ENCODE assay signal across 13 cellular contexts in the genomic region with DNA sequence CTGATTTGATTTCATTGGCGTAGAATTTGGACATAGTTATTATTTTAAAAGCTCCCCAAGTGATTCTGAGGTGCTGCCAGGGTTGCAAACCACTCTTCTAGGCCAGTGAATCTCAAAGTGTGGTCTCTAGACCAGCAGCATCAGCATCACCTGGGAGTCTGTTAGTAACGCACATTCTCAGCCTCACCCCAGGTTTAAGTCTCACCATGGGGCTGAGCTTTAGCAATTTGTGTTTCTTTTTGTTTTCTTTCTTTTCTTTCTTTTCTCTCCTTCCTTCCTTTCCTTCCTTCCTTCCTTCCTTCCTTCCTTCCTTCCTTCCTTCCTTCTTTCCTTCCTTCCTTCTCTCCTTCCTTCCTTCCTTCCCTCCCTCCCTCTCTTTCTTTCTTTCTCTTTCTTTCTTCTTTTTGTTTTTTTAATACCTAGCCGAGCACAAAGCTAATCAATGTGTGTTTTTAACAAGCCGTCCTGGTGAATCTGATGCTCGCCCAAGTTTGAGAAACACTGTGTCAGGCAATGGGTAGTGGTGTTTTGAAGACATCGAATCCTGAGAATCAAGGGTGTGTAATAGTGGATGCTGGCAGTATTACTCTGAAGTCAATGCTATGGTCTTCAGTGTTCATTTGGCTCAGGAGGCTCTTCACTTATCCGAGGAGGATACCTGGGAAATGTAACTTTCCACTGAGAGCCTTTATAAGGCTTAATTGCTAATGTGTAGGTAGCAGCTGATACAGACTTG.
DNase-seq lines count a peak whose midpoint lies in the region; TF ChIP-seq lines count a peak whose summit lies in the region.
"Had no signal": no experiment of that assay in that cellular context is flagged by ENCODE, and none has a peak within 500 bp of the region (broad histone marks: within the 10 kb centered on the region; RNA-seq: fewer than 3 reads in every experiment).

No MANE protein-coding gene starts in this region.

- 90 to 91% methylated on average over 3 to 4 of the region's 7 CpGs for WGBS in mesodermal cell (ENCODE audit: insufficient coverage in 2 of 2), 2 experiments

- H3K36me3 ChIP-seq in breast epithelium (no peaks in the 10 kb centered on the region), mesodermal cell (ENCODE audit: control insufficient read depth, insufficient read depth, low read length) (no peaks in the 10 kb centered on the region), uterus (no peaks in the 10 kb centered on the region)

- in situ Hi-C loops in G401 (cut with HindIII; ENCODE audit: low sequenced_read_pairs): no loop called here

- no peak for TF ChIP-seq POLR2A in breast epithelium (IDR thresholded peaks at IDR 0.05)
- no peak for TF ChIP-seq POLR2A in uterus (IDR thresholded peaks at IDR 0.05)

- DNase-seq in HL-60 (ENCODE audit: low read depth in 1 of 2, low spot score in 1 of 2) (no peak), breast epithelium (ENCODE audit: low spot score in 2 of 2) (no peak), uterus (no peak), NCI-H1694 treated with DMSO at 0.1 percent for 48 hours (lab: John Stamatoyannopoulos, UW) (no peak), EL (no peak), G401 (ENCODE audit: low spot score) (no peak)
- DNase-seq: activated CD8-positive, alpha-beta memory T cell treated with anti-CD3 and anti-CD28 coated beads for 24 hours; KG1; NCI-H1694; NCI-H774; retina; SHP77 had no signal

- H3K27ac ChIP-seq in HL-60 (replicated peaks) (peak overlapping the region; percentile 57), breast epithelium (peak overlapping the region; percentile 83 to 88), mesodermal cell (ENCODE audit: low read depth, low read length, severe bottlenecking) (peak overlapping the region; percentile 85), uterus (peak overlapping the region; percentile 50 to 54)

- H3K4me1 ChIP-seq in breast epithelium (peaks cover 0 to 5% of the 10 kb centered on the region in 2 donors), mesodermal cell (ENCODE audit: control insufficient read depth, insufficient read depth, low read length, poor library complexity, severe bottlenecking) (peaks cover 21% of the 10 kb centered on the region), uterus (no peaks in the 10 kb centered on the region)

- TF ChIP-seq CTCF in HL-60 (IDR thresholded peaks at IDR 0.05; ENCODE audit: insufficient read depth, low read length) (no peak), breast epithelium (IDR thresholded peaks at IDR 0.05) (no peak), uterus (IDR thresholded peaks at IDR 0.05) (no peak)

- H3K9me3 ChIP-seq in breast epithelium: no peaks in the 10 kb centered on the region
- no peaks in the 10 kb centered on the region for H3K9me3 ChIP-seq in mesodermal cell (ENCODE audit: control insufficient read depth, low read length)
- no peaks in the 10 kb centered on the region for H3K9me3 ChIP-seq in uterus

- intact Hi-C loops in breast epithelium (cut with DNase I; ENCODE audit: low total_unique reads): loop anchor here (5.0 to 10.0 kb wide), 2 partner anchors 65 to 1712 kb away; no protein-coding TSS in a partner anchor
- intact Hi-C loops in uterus (cut with DNase I; ENCODE audit: low total_unique reads): no loop called here

- no peaks in the 10 kb centered on the region for H3K27me3 ChIP-seq in HL-60 (ENCODE audit: insufficient read depth, poor library complexity, severe bottlenecking)
- no peaks in the 10 kb centered on the region for H3K27me3 ChIP-seq in breast epithelium
- H3K27me3 ChIP-seq in uterus: no peaks in the 10 kb centered on the region

- no peak overlapping the region for H3K4me3 ChIP-seq in HL-60 (replicated peaks; ENCODE audit: insufficient read depth, low read length)
- H3K4me3 ChIP-seq in breast epithelium: peak overlapping the region in 1 of 3 donors; percentile 27
- H3K4me3 ChIP-seq in mesodermal cell (ENCODE audit: extremely low read depth, insufficient read depth, low read length, poor library complexity, severe bottlenecking): no peak overlapping the region
- H3K4me3 ChIP-seq in uterus: no peak overlapping the region
